ENCODE assay signal across 22 cellular contexts in the genomic region with DNA sequence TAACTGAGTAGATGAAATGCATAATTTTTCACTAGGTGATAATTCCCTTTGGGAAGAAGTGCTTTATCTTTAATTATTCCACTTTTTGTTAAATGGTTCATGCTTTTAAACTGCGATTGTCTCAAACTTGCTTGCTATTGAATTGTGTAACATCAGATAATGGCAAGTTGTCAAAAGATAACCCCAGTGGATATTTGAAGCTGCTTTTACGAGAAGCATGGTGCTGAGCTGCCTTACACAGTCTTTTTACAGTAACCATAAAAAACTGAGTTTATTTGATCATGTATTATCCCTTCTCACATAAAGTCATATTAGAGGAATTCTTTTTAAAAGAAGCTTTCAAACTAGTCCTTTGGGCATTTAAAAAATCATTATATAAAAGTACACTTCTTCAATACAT.
"Had no signal": no experiment of that assay in that cellular context is flagged by ENCODE, and none has a peak within 500 bp of the region (broad histone marks: within the 10 kb centered on the region; RNA-seq: fewer than 3 reads in every experiment).

No MANE protein-coding gene starts in this region.

- H3K4me2 ChIP-seq: neural progenitor cell, smooth muscle cell had no signal

- H3K27me3 ChIP-seq: colonic mucosa, left lung, neural progenitor cell, suprapubic skin, transverse colon, upper lobe of right lung, uterus had no signal

- H3K36me3 ChIP-seq: colonic mucosa, neural progenitor cell, uterus had no signal

- H3K27ac ChIP-seq: colonic mucosa, epithelial cell of prostate, left lung, neural progenitor cell, parathyroid adenoma, suprapubic skin, transverse colon, upper lobe of right lung, uterus had no signal

- H2AFZ ChIP-seq: neural progenitor cell, parathyroid adenoma had no signal

- H3K4me1 ChIP-seq: colonic mucosa, neural progenitor cell, parathyroid adenoma, suprapubic skin, upper lobe of right lung, uterus had no signal

- DNase-seq: colonic mucosa; effector CD8-positive, alpha-beta T cell; endodermal cell; foreskin melanocyte; left lung; mesendoderm; midbrain; naive thymus-derived CD4-positive, alpha-beta T cell; stimulated activated CD4-positive, alpha-beta T cell treated with anti-CD3 and anti-CD28 coated beads, Interleukin-12 subunit alpha, Interleukin-12 subunit beta, amount 100 ng/mL, for 4 hours; stimulated activated CD4-positive, alpha-beta T cell treated with anti-CD3 and anti-CD28 coated beads, Interleukin-1b, Interleukin-23, amount 100 ng/mL, for 48 hours; stimulated activated CD4-positive, alpha-beta T cell treated with anti-CD3 and anti-CD28 coated beads, Interleukin-4, amount 100 ng/mL, for 1 hour; stimulated activated CD8-positive, alpha-beta memory T cell treated with anti-CD3 and anti-CD28 coated beads, Interleukin-4, amount 100 ng/mL, for 48 hours; stimulated activated naive CD4-positive, alpha-beta T cell; stimulated activated naive CD8-positive, alpha-beta T cell treated with anti-CD3 and anti-CD28 coated beads, Interleukin-15, amount 100 ng/mL, for 72 hours; transverse colon; upper lobe of right lung; uterus had no signal

- H3K9me3 ChIP-seq: colonic mucosa, left lung, suprapubic skin, transverse colon, upper lobe of right lung, uterus had no signal

- H3K4me3 ChIP-seq: colonic mucosa, left lung, neural progenitor cell, smooth muscle cell, suprapubic skin, transverse colon, upper lobe of right lung, uterus had no signal

- H3K9ac ChIP-seq: neural progenitor cell, parathyroid adenoma had no signal
